20 cellular contexts compared by ENCODE assay signal in genomic region chr15:101597360-101597928, GRCh38. TPM values are rescaled to one million over a fixed set of nuclear protein-coding genes. Genes with fewer than 3 reads are reported as not detected.
DNase-seq lines count a peak whose midpoint lies in the region; TF ChIP-seq lines count a peak whose summit lies in the region.
"Had no signal": no experiment of that assay in that cellular context is flagged by ENCODE, and none has a peak within 500 bp of the region (broad histone marks: within the 10 kb centered on the region; RNA-seq: fewer than 3 reads in every experiment).

No MANE protein-coding gene starts in this region.

- H2AFZ ChIP-seq in neural progenitor cell (replicated peaks), result peak overlapping the region; percentile 20
- H2AFZ ChIP-seq: GM23248 had no signal

- H3K4me2 ChIP-seq in neural progenitor cell, result no peak overlapping the region

- POLR2A ChIA-PET in HEK293T (lab: Yijun Ruan, JAX), result interaction anchor here (1.3 kb wide), 1 partner anchor 18 kb away, joined by 5 read pairs; no protein-coding TSS in a partner anchor

- no peaks in the 10 kb centered on the region for H3K79me2 ChIP-seq in neural progenitor cell (ENCODE audit: low read depth)

- DNase-seq in NCI-H748 (lab: John Stamatoyannopoulos, UW; ENCODE audit: unreplicated experiment) (peak; percentile 19), NCI-H748 treated with DMSO at 0.1 percent for 48 hours (lab: John Stamatoyannopoulos, UW) (no peak), HEK293T (ENCODE audit: extremely low spot score) (peak; percentile 29), choroid plexus epithelial cell (ENCODE audit: low read depth) (peak; percentile 73), neural progenitor cell (ENCODE audit: low spot score) (no peak), AML-193 (lab: John Stamatoyannopoulos, UW) (no peak), GF-D8 (lab: John Stamatoyannopoulos, UW) (no peak)
- DNase-seq in activated CD4-positive, CD25-positive, alpha-beta regulatory T cell (lab: John Stamatoyannopoulos, UW), result no peak
- DNase-seq: CD4-positive, CD25-positive, alpha-beta regulatory T cell; COR-L47; GM23248; NCI-H1105 treated with DMSO at 0.1 percent for 48 hours; NCI-H1694; NCI-H2081 treated with DMSO at 0.1 percent for 48 hours; NCI-H510A treated with DMSO at 0.1 percent for 48 hours; RPMI8226; SHP77 treated with DMSO at 0.1 percent for 48 hours; T-helper 1 cell had no signal

- H3K9me3 ChIP-seq in neural progenitor cell (ENCODE audit: low read depth), result no peaks in the 10 kb centered on the region

- H3F3A ChIP-seq in neural progenitor cell (ENCODE audit: low read depth), result no peaks in the 10 kb centered on the region

- H3K36me3 Mint-ChIP-seq in neural progenitor cell, result no peaks in the 10 kb centered on the region
- H3K36me3 Mint-ChIP-seq: CD4-positive, CD25-positive, alpha-beta regulatory T cell had no signal

- no peak overlapping the region for H3K27ac Mint-ChIP-seq in neural progenitor cell
- H3K27ac Mint-ChIP-seq: B cell; CD4-positive, CD25-positive, alpha-beta regulatory T cell had no signal

- H3K9me3 Mint-ChIP-seq in neural progenitor cell, result peaks cover 21% of the 10 kb centered on the region

- H3K27me3 ChIP-seq in neural progenitor cell, result no peaks in the 10 kb centered on the region

- H3K9ac ChIP-seq in neural progenitor cell, result no peak overlapping the region
- H3K9ac ChIP-seq: GM23248 had no signal

- CTCF ChIA-PET in HEK293T (lab: Yijun Ruan, JAX), result interaction anchor here (0.6 kb wide), 1 partner anchor 119 kb away, joined by 3 read pairs; no protein-coding TSS in a partner anchor

- no peak overlapping the region for H3K27ac ChIP-seq in neural progenitor cell
- H3K27ac ChIP-seq: 22Rv1, GM23248 had no signal

- H3K4me3 ChIP-seq in choroid plexus epithelial cell (ENCODE audit: low read depth, low read length) (peak overlapping the region; percentile 35), neural progenitor cell (no peak overlapping the region)
- H3K4me3 ChIP-seq: GM23248 had no signal

- no peaks in the 10 kb centered on the region for H3K4me1 ChIP-seq in neural progenitor cell

- H3K4me3 Mint-ChIP-seq in neural progenitor cell, result no peak overlapping the region
- H3K4me3 Mint-ChIP-seq: B cell; CD4-positive, CD25-positive, alpha-beta regulatory T cell had no signal

- no peaks in the 10 kb centered on the region for H3K36me3 ChIP-seq in neural progenitor cell

- no peaks in the 10 kb centered on the region for H4K20me1 ChIP-seq in neural progenitor cell (ENCODE audit: low read depth)

- no peaks in the 10 kb centered on the region for H3K27me3 Mint-ChIP-seq in neural progenitor cell (ENCODE audit: insufficient read depth, low read depth)

- TF ChIP-seq CTCF in choroid plexus epithelial cell (conservative IDR thresholded peaks at IDR 0.05; ENCODE audit: low read depth, low read length) (peak; percentile 23), neural progenitor cell (IDR thresholded peaks at IDR 0.05) (no peak)

- H3K4me1 Mint-ChIP-seq in neural progenitor cell, result no peaks in the 10 kb centered on the region
- H3K4me1 Mint-ChIP-seq: B cell; CD4-positive, CD25-positive, alpha-beta regulatory T cell had no signal

TF ChIP-seq in HEK293T, 16 proteins besides CTCF, POLR2A, EP300 and RAD21:
- TF ChIP-seq FOXA1 (IDR thresholded peaks at IDR 0.05), result no peak
- TF ChIP-seq FOXK2 (IDR thresholded peaks at IDR 0.05), result no peak
- TF ChIP-seq HDGF (IDR thresholded peaks at IDR 0.05; ENCODE audit: borderline replicate concordance), result no peak
- TF ChIP-seq L3MBTL2 (conservative IDR thresholded peaks at IDR 0.05), result peak; percentile 41
- TF ChIP-seq CTBP1 (IDR thresholded peaks at IDR 0.05; ENCODE audit: borderline replicate concordance), result no peak
- 0 out of 2 replicates have a peak, but pooled peaks have one; percentile 9 for TF ChIP-seq PKNOX1 (IDR thresholded peaks at IDR 0.05)
TF ChIP-seq in HEK293T: peak in this region for 2.

RNA-seq across cellular contexts. Expression of gene TM2D3, which starts 54.7 kb away (rescaled TPM):
- 41.6 and 58.4 TPM in 2 replicates for total RNA-seq in neural progenitor cell (ENCODE audit: low replicate concordance)

Comparison
In these comparisons a context has a peak if more than half of its experiments do, and no peak if none do; other contexts are left out.
1. DNase-seq: peak in NCI-H748 (single experiment), HEK293T (single experiment) and choroid plexus epithelial cell (single experiment); none in NCI-H748 treated with DMSO at 0.1 percent for 48 hours (single experiment), neural progenitor cell (single experiment), activated CD4-positive, CD25-positive, alpha-beta regulatory T cell (0 of 4), AML-193 (0 of 2) and GF-D8 (single experiment).